8 cellular contexts compared by ENCODE assay signal in the genomic region with DNA sequence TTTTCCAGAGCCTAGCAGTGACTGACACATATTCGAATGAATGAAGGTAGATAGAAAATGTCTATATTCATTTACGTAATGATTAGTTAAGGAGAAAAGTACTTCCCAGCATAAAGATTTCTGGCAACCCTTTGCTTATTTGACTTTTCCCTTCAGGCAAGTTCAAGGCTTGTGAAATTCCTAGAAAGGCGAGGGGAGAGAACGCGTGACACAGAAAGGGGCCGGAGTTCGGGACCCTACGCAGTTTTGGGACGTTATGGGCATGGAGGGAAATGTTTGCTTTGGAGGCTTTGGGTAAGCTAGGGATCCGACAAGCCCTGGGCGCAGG. TPM values are rescaled to one million over a fixed set of nuclear protein-coding genes. Genes with fewer than 3 reads are reported as not detected.
DNase-seq lines count a peak whose midpoint lies in the region; ATAC-seq and TF ChIP-seq lines count a peak whose summit lies in the region.

No MANE protein-coding gene starts in this region.

- peak overlapping the region; percentile 96 for H2AFZ ChIP-seq in mammary epithelial cell (ENCODE audit: low read depth, low read length)

- TF ChIP-seq CTCF in heart right ventricle (IDR thresholded peaks at IDR 0.05) (no peak), mammary epithelial cell (conservative IDR thresholded peaks at IDR 0.05 in 1 of 2, IDR thresholded peaks at IDR 0.05 in 1 of 2; ENCODE audit: extremely low read depth in 1 of 2, insufficient read depth in 1 of 2, low read depth in 1 of 2, low read length in 2 of 2) (no peak), vagina (IDR thresholded peaks at IDR 0.05) (no peak)

- H3K79me2 ChIP-seq in mammary epithelial cell (ENCODE audit: insufficient read depth, low read length) = peaks cover 40% of the 10 kb centered on the region

- H3K9ac ChIP-seq in mammary epithelial cell (ENCODE audit: insufficient read depth, low read length) = no peak overlapping the region

- H4K20me1 ChIP-seq in mammary epithelial cell (ENCODE audit: insufficient read depth, low read length) = no peaks in the 10 kb centered on the region

- H3K36me3 ChIP-seq in heart right ventricle (no peaks in the 10 kb centered on the region), mammary epithelial cell (ENCODE audit: insufficient read depth, low read length) (no peaks in the 10 kb centered on the region), vagina (no peaks in the 10 kb centered on the region)

- peak overlapping the region in 9 of 10 donors; percentile 83 to 98 (median 95) for H3K27ac ChIP-seq in heart right ventricle
- H3K27ac ChIP-seq in mammary epithelial cell (ENCODE audit: insufficient read depth, low read depth, low read length) = peak overlapping the region; percentile 34
- H3K27ac ChIP-seq in vagina = peak overlapping the region; percentile 88

- H3K4me1 ChIP-seq in heart right ventricle (peaks cover 0 to 40% (median 22%) of the 10 kb centered on the region in 9 donors), mammary epithelial cell (ENCODE audit: insufficient read depth, low read length) (no peaks in the 10 kb centered on the region), vagina (peaks cover 31% of the 10 kb centered on the region)

- H3K4me3 ChIP-seq in heart right ventricle = peak overlapping the region; percentile 32 to 93 (median 82)
- H3K4me3 ChIP-seq in mammary epithelial cell (replicated peaks in 1 of 3; ENCODE audit: insufficient read depth in 1 of 3, low read depth in 2 of 3, low read length in 3 of 3) = peak overlapping the region; percentile 38 to 89 (median 60)
- H3K4me3 ChIP-seq in vagina = peak overlapping the region; percentile 76 to 87

- intact Hi-C loops in heart right ventricle (cut with DNase I) (loop anchor here in 3 of 10 donors (10.0 kb wide), 2 partner anchors 95 to 1345 kb away; a partner anchor contains a TSS), Right ventricle myocardium inferior (cut with DNase I) (loop anchor here (1.0 kb wide), 1 partner anchor 97 kb away; no protein-coding TSS in a partner anchor), mammary epithelial cell (cut with micrococcal nuclease) (loop anchor here (2.0 to 5.0 kb wide), 2 partner anchors 23 to 92 kb away; no protein-coding TSS in a partner anchor), vagina (cut with DNase I) (no loop called here)

- dilution Hi-C loops in mammary epithelial cell (cut with HindIII; ENCODE audit: low sequenced_read_pairs) = no loop called here

- H3K9me3 ChIP-seq in heart right ventricle (no peaks in the 10 kb centered on the region), mammary epithelial cell (replicated peaks; ENCODE audit: insufficient read depth, low read length) (no peaks in the 10 kb centered on the region), vagina (no peaks in the 10 kb centered on the region)

- 3% methylated on average over 11 of the region's 11 CpGs for WGBS in heart right ventricle, 2 donors
- WGBS in mammary epithelial cell (ENCODE audit: low coverage, missing lambda C conversion rate) = 2% methylated on average over 10 of the region's 11 CpGs

- DNase-seq in heart right ventricle (no peak), Right ventricle myocardium inferior (ENCODE audit: missing footprints) (no peak), mammary epithelial cell (no peak), midbrain (lab: John Stamatoyannopoulos, UW) (peak; percentile 52), vagina (ENCODE audit: extremely low spot score in 2 of 2) (no peak), NCI-H69 (lab: John Stamatoyannopoulos, UW) (no peak)

- H3K4me2 ChIP-seq in mammary epithelial cell (ENCODE audit: insufficient read depth, low read depth, low read length) = peak overlapping the region; percentile 88

- in situ Hi-C loops in mammary epithelial cell (cut with MboI; ENCODE audit: low sequenced_read_pairs in 2 of 2) = no loop called here

- no TSS peak for BruUV-seq in mammary epithelial cell (replicated peaks; lab: Mats Ljungman, UMichigan)

- no peak for TF ChIP-seq POLR2A in vagina (IDR thresholded peaks at IDR 0.05)

- ATAC-seq in heart right ventricle = no peak
- ATAC-seq in Right ventricle myocardium inferior = no peak
- ATAC-seq in HG03039 (IDR thresholded peaks at IDR 0.05; ENCODE audit: unreplicated experiment) = no peak
- no peak for ATAC-seq in GM19324 (IDR thresholded peaks at IDR 0.05; ENCODE audit: low FRiP score, unreplicated experiment)

- CTCF ChIA-PET in mammary epithelial cell (lab: Charles Lee; ENCODE audit: low non-redundant PET) = no interaction called here

- H3K27me3 ChIP-seq in heart right ventricle (no peaks in the 10 kb centered on the region), mammary epithelial cell (ENCODE audit: insufficient read depth, low read length) (no peaks in the 10 kb centered on the region), vagina (no peaks in the 10 kb centered on the region)

RNA-seq across cellular contexts. Expression of a gene that starts 0.5 kb away (rescaled TPM):
- total RNA-seq in heart right ventricle = 10 to 100 TPM; 42.9 to 57.7 (median 46.5) TPM
- 10 to 100 TPM; 13.5 to 17.6 TPM for polyA plus RNA-seq in heart right ventricle
- 48.4 TPM for total RNA-seq in Right ventricle myocardium inferior
- 10 to 100 TPM; 43.0 to 54.2 TPM for total RNA-seq in mammary epithelial cell
- polyA plus RNA-seq in mammary epithelial cell = 14.4 TPM
- polyA minus RNA-seq in mammary epithelial cell = 42.8 TPM
- 39.0 TPM for total RNA-seq in vagina

Comparison
In these comparisons a context has a peak if more than half of its experiments do, and no peak if none do; other contexts are left out.
1. H3K27ac ChIP-seq: peak in every context shown above with its lines; median percentile 95 in heart right ventricle; 88 in vagina; 34 in mammary epithelial cell.